In genomic region chr22:39252461-39253391, GRCh38 we compare ENCODE assay signal across 11 cellular contexts. TPM values are rescaled to one million over a fixed set of nuclear protein-coding genes. Genes with fewer than 3 reads are reported as not detected.
DNase-seq lines count a peak whose midpoint lies in the region; ATAC-seq, FAIRE-seq and TF ChIP-seq lines count a peak whose summit lies in the region.
"Had no signal": no experiment of that assay in that cellular context is flagged by ENCODE, and none has a peak within 500 bp of the region (broad histone marks: within the 10 kb centered on the region; RNA-seq: fewer than 3 reads in every experiment).

No MANE protein-coding gene starts in this region.

- FAIRE-seq in GM12891 (lab: Jason Lieb, UNC) (peak; percentile 41), RCC 7860 (lab: Jason Lieb, UNC) (no peak)

- WGBS in endodermal cell (ENCODE audit: insufficient coverage in 1 of 2, insufficient read length in 1 of 2), 2 experiments, result 71 to 89% methylated on average over 9 to 21 of the region's 21 CpGs
- WGBS in sigmoid colon, 2 donors, result 8 to 24% methylated on average over 21 of the region's 21 CpGs

- no peaks in the 10 kb centered on the region for H3K27me3 ChIP-seq in endodermal cell (ENCODE audit: control insufficient read depth, insufficient read depth, low read length, poor library complexity, severe bottlenecking)
- peaks cover 0 to 15% (median 3%) of the 10 kb centered on the region in 3 donors for H3K27me3 ChIP-seq in sigmoid colon
- peaks cover 13% of the 10 kb centered on the region for H3K27me3 ChIP-seq in HAP-1 (ENCODE audit: low read depth)

- H3K9me3 ChIP-seq in endodermal cell (ENCODE audit: control insufficient read depth, low read length) (no peaks in the 10 kb centered on the region), sigmoid colon (no peaks in the 10 kb centered on the region), HAP-1 (no peaks in the 10 kb centered on the region)

- DNase-seq in GM12891 (ENCODE audit: insufficient read length, low spot score) (no peak), RCC 7860 (ENCODE audit: low spot score) (peak; percentile 14), endodermal cell (no peak), sigmoid colon (no peak), HAP-1 (ENCODE audit: low spot score in 2 of 2) (no peak), A172 (ENCODE audit: low spot score) (no peak)
- no peak for DNase-seq in central memory CD4-positive, alpha-beta T cell
- DNase-seq: NK-92 treated with Interleukin-12 subunit alpha and Interleukin-12 subunit beta, amount 100 ng/mL, for 24 hours; stimulated activated CD4-positive, alpha-beta T cell treated with anti-CD3 and anti-CD28 coated beads, Interleukin-12 subunit alpha, Interleukin-12 subunit beta, amount 100 ng/mL, for 4 hours had no signal

- H3K4me3 ChIP-seq in endodermal cell (ENCODE audit: low read length), result no peak overlapping the region
- H3K4me3 ChIP-seq in sigmoid colon, result peak overlapping the region in 1 of 4 donors; percentile 15
- no peak overlapping the region for H3K4me3 ChIP-seq in HAP-1

- peak overlapping the region; percentile 52 for H3K27ac Mint-ChIP-seq in endodermal cell
- H3K27ac Mint-ChIP-seq: memory B cell had no signal

- H3K36me3 ChIP-seq in endodermal cell (ENCODE audit: control insufficient read depth, insufficient read depth, low read length), result no peaks in the 10 kb centered on the region
- H3K36me3 ChIP-seq in sigmoid colon, result no peaks in the 10 kb centered on the region
- H3K36me3 ChIP-seq in HAP-1 (replicated peaks), result no peaks in the 10 kb centered on the region

- H3K9ac ChIP-seq in endodermal cell (ENCODE audit: extremely low read depth, low read length, poor library complexity, severe bottlenecking), result no peak overlapping the region

- no peak overlapping the region for H3K27ac ChIP-seq in endodermal cell (ENCODE audit: low read depth, low read length)
- H3K27ac ChIP-seq in sigmoid colon, result peak overlapping the region in 3 of 4 donors; percentile 5 to 72 (median 49)

- TF ChIP-seq CTCF in endodermal cell (conservative IDR thresholded peaks at IDR 0.05), result no peak
- TF ChIP-seq CTCF in sigmoid colon (IDR thresholded peaks at IDR 0.05), result no peak

- in situ Hi-C loops in HAP-1 (cut with MboI; ENCODE audit: low sequenced_read_pairs), result no loop called here

- no peak overlapping the region for H3K4me3 Mint-ChIP-seq in endodermal cell
- H3K4me3 Mint-ChIP-seq: memory B cell had no signal

- H3K27me3 Mint-ChIP-seq in endodermal cell (ENCODE audit: insufficient read depth), result peaks cover 11% of the 10 kb centered on the region

- H3K4me1 ChIP-seq in endodermal cell (ENCODE audit: control insufficient read depth, insufficient read depth, low read length) (no peaks in the 10 kb centered on the region), sigmoid colon (peaks cover 0 to 37% (median 29%) of the 10 kb centered on the region in 4 donors), HAP-1 (no peaks in the 10 kb centered on the region)

- H3K4me1 Mint-ChIP-seq in endodermal cell, result peaks cover 8% of the 10 kb centered on the region

- TF ChIP-seq POLR2A in GM12891 (IDR thresholded peaks at IDR 0.05; ENCODE audit: low read depth, low read length) (no peak), sigmoid colon (IDR thresholded peaks at IDR 0.05) (no peak)

- no peak for ATAC-seq in HG03039 (IDR thresholded peaks at IDR 0.05; ENCODE audit: unreplicated experiment)

- no peaks in the 10 kb centered on the region for H3K9me3 Mint-ChIP-seq in endodermal cell
- H3K9me3 Mint-ChIP-seq: memory B cell had no signal

- no peak for TF ChIP-seq EP300 in sigmoid colon (IDR thresholded peaks at IDR 0.05)

- intact Hi-C loops in sigmoid colon (cut with DNase I), result no loop called here

- H3K36me3 Mint-ChIP-seq in endodermal cell (ENCODE audit: low read depth), result no peaks in the 10 kb centered on the region
- H3K36me3 Mint-ChIP-seq: memory B cell had no signal

TF ChIP-seq in GM12891, 5 proteins besides CTCF, POLR2A, EP300 and RAD21:
- TF ChIP-seq SPI1 (IDR thresholded peaks at IDR 0.05; ENCODE audit: low read depth, low read length) (no peak), PAX5 (IDR thresholded peaks at IDR 0.05; ENCODE audit: insufficient read depth, low read length, severe bottlenecking) (no peak), TAF1 (IDR thresholded peaks at IDR 0.05; ENCODE audit: low read depth, low read length) (no peak), POLR2AphosphoS5 (IDR thresholded peaks at IDR 0.05; ENCODE audit: low read depth, low read length) (no peak), POU2F2 (IDR thresholded peaks at IDR 0.05; ENCODE audit: low read depth, low read length) (no peak)

RNA-seq across cellular contexts. Expression of gene PDGFB, which starts 7.9 kb away (rescaled TPM):
- polyA plus RNA-seq in GM12891 (2012; ENCODE audit: low read depth, missing spikeins), result 1.1 TPM
- total RNA-seq in endodermal cell (10 to 100 TPM in 1 of 2 donors, 1 to 10 TPM in 1; 5.9 to 10.4 TPM), sigmoid colon (1 to 10 TPM; 3.1 to 9.6 (median 7.4) TPM)
- polyA plus RNA-seq in endodermal cell (2013, experiment 1 of 2), result 3.5 TPM
- polyA plus RNA-seq in endodermal cell (2013, experiment 2 of 2), result 3.3 TPM
- polyA plus RNA-seq in sigmoid colon, result 1 to 10 TPM; 1.4 to 5.5 (median 2.4) TPM
- 9.8 and 13.4 TPM in 2 replicates for total RNA-seq in A172 (2014; rRNA removed; shearing (Covaris generic))
